1 cellular context compared by ENCODE assay signal in the genomic region with DNA sequence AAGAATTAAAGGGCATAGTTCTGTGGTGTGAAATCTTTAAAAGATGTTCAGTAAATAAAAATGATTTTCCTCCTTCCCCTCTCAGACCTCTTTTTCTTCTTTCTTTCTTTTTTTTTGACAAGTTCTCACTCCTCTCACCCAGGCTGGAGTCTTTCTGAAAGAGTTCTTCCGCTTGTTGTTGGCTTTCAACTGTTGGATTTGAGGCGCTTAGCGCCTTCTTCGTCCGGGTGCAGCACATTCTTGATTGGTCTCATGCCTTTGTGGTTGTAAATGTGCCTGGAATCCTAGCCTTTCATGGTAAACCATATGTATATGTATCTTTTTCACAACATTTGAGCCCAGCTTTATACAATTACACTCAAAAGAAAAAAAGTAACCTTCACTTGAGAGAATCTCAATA.
TF ChIP-seq lines count a peak whose summit lies in the region.

No MANE protein-coding gene starts in this region.

TF ChIP-seq in HepG2, 621 proteins besides CTCF, POLR2A, EP300 and RAD21:
- TF ChIP-seq, protein P1, sequence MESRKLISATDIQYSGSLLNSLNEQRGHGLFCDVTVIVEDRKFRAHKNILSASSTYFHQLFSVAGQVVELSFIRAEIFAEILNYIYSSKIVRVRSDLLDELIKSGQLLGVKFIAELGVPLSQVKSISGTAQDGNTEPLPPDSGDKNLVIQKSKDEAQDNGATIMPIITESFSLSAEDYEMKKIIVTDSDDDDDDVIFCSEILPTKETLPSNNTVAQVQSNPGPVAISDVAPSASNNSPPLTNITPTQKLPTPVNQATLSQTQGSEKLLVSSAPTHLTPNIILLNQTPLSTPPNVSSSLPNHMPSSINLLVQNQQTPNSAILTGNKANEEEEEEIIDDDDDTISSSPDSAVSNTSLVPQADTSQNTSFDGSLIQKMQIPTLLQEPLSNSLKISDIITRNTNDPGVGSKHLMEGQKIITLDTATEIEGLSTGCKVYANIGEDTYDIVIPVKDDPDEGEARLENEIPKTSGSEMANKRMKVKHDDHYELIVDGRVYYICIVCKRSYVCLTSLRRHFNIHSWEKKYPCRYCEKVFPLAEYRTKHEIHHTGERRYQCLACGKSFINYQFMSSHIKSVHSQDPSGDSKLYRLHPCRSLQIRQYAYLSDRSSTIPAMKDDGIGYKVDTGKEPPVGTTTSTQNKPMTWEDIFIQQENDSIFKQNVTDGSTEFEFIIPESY (CRISPR knock-in tag; IDR thresholded peaks at IDR 0.05): peak; percentile 59; the same call in 1 of the 2 replicates
- TF ChIP-seq, protein P2, sequence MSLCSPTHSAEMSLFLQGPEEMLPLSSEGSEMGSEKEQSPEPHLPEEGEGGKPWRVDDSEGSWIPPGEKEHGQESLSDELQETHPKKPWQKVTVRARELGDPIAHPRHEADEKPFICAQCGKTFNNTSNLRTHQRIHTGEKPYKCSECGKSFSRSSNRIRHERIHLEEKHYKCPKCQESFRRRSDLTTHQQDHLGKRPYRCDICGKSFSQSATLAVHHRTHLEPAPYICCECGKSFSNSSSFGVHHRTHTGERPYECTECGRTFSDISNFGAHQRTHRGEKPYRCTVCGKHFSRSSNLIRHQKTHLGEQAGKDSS (CRISPR knock-in tag; IDR thresholded peaks at IDR 0.05; ENCODE audit: borderline replicate concordance, low read depth): no peak
- TF ChIP-seq, protein P3, sequence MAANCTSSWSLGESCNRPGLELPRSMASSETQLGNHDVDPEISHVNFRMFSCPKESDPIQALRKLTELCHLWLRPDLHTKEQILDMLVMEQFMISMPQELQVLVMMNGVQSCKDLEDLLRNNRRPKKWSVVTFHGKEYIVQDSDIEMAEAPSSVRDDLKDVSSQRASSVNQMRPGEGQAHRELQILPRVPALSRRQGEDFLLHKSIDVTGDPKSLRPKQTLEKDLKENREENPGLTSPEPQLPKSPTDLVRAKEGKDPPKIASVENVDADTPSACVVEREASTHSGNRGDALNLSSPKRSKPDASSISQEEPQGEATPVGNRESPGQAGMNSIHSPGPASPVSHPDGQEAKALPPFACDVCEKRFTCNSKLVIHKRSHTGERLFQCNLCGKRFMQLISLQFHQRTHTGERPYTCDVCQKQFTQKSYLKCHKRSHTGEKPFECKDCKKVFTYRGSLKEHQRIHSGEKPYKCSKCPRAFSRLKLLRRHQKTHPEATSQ (CRISPR knock-in tag; IDR thresholded peaks at IDR 0.05; ENCODE audit: borderline replicate concordance): no peak
